34 cellular contexts compared by ENCODE assay signal in the genomic region with DNA sequence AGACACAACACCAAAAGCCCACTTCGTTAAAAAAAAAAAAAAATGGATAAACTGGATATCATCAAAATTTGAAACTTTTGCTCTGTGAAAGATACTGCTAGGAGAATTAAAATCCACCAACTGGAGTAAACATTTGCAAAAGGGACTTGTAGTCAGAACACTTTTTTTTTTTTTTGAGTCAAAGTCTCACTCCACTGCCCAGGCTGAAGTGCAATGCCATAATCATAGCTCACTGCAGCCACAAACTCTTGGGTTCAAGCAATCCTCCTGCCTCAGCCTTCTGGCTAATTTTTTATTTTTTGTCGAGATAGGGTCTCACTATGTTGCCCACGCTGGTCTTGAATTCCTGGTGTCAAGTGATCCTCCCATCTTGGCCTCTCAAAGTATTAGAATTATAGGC. TPM values are rescaled to one million over a fixed set of nuclear protein-coding genes. Genes with fewer than 3 reads are reported as not detected.
"Had no signal": no experiment of that assay in that cellular context is flagged by ENCODE, and none has a peak within 500 bp of the region (broad histone marks: within the 10 kb centered on the region; RNA-seq: fewer than 3 reads in every experiment).

No MANE protein-coding gene starts in this region.

- H3K27ac ChIP-seq: breast epithelium, epithelial cell of prostate, esophagus squamous epithelium, left ventricle myocardium inferior, tibial nerve had no signal

- H3K27me3 Mint-ChIP-seq: activated naive CD8-positive, alpha-beta T cell treated with anti-CD3 and anti-CD28 coated beads, Interleukin-2, amount 50 U/mL, for 24 hours; natural killer cell treated with Interleukin-12 subunit alpha and Interleukin-12 subunit beta and Interleukin-15 and Interleukin-18, amount 100 ng/mL, for 72 hours had no signal

- H3K4me3 Mint-ChIP-seq: activated naive CD8-positive, alpha-beta T cell treated with anti-CD3 and anti-CD28 coated beads, Interleukin-2, amount 50 U/mL, for 24 hours; natural killer cell treated with Interleukin-12 subunit alpha and Interleukin-12 subunit beta and Interleukin-15 and Interleukin-18, amount 100 ng/mL, for 72 hours; T-helper 2 cell treated with Interferon-gamma antibody and Interleukin-4, amounts not matched to agents 5 μg/mL and 100 μg/mL, for 36 hours had no signal

- H3K4me3 ChIP-seq: breast epithelium, esophagus squamous epithelium, left ventricle myocardium inferior, mucosa of descending colon, right lobe of liver, tibial nerve had no signal

- H3K27ac Mint-ChIP-seq: activated naive CD8-positive, alpha-beta T cell treated with anti-CD3 and anti-CD28 coated beads, Interleukin-2, amount 50 U/mL, for 24 hours; natural killer cell treated with Interleukin-12 subunit alpha and Interleukin-12 subunit beta and Interleukin-15 and Interleukin-18, amount 100 ng/mL, for 72 hours; T-helper 2 cell treated with Interferon-gamma antibody and Interleukin-4, amounts not matched to agents 5 μg/mL and 100 μg/mL, for 36 hours had no signal

- H3K36me3 ChIP-seq: breast epithelium had no signal

- H3K9me3 Mint-ChIP-seq: activated naive CD8-positive, alpha-beta T cell treated with anti-CD3 and anti-CD28 coated beads, Interleukin-2, amount 50 U/mL, for 24 hours; natural killer cell treated with Interleukin-12 subunit alpha and Interleukin-12 subunit beta and Interleukin-15 and Interleukin-18, amount 100 ng/mL, for 72 hours; T-helper 2 cell treated with Interferon-gamma antibody and Interleukin-4, amounts not matched to agents 5 μg/mL and 100 μg/mL, for 36 hours had no signal

- DNase-seq: activated CD4-positive, alpha-beta T cell treated with anti-CD3 and anti-CD28 coated beads for 48 hours; activated CD4-positive, alpha-beta T cell treated with anti-CD3 and anti-CD28 coated beads, Interleukin-2, amount 50 U/mL, for 48 hours; activated CD4-positive, CD25-positive, alpha-beta regulatory T cell; activated CD8-positive, alpha-beta memory T cell treated with anti-CD3 and anti-CD28 coated beads for 24 hours; activated gamma-delta T cell; activated naive CD4-positive, alpha-beta T cell treated with anti-CD3 and anti-CD28 coated beads, Interleukin-2, amount 50 U/mL, for 16 hours; activated naive CD8-positive, alpha-beta T cell treated with anti-CD3 and anti-CD28 coated beads, Interleukin-2, amount 50 U/mL, for 24 hours; amygdala; central memory CD4-positive, alpha-beta T cell; dermis blood vessel endothelial cell; effector CD4-positive, alpha-beta T cell; esophagus squamous epithelium; foreskin melanocyte; kidney glomerular epithelial cell; left ventricle myocardium inferior; mucosa of descending colon; right lobe of liver; stimulated activated CD4-positive, alpha-beta T cell treated with anti-CD3 and anti-CD28 coated beads, Interleukin-4, amount 100 ng/mL, for 24 hours; stimulated activated CD8-positive, alpha-beta memory T cell treated with anti-CD3 and anti-CD28 coated beads, Interleukin-4, amount 100 ng/mL, for 48 hours; stimulated activated naive CD4-positive, alpha-beta T cell treated with Interleukin-2 at 50 U/mL for 16 hours; T-helper 1 cell had no signal

- H3K9me3 ChIP-seq: breast epithelium, esophagus squamous epithelium, left ventricle myocardium inferior, mucosa of descending colon, right lobe of liver, tibial nerve had no signal

- H3K27me3 ChIP-seq: breast epithelium, esophagus squamous epithelium, right lobe of liver, tibial nerve had no signal

- ATAC-seq: activated naive CD8-positive, alpha-beta T cell treated with anti-CD3 and anti-CD28 coated beads, Interleukin-2, amount 50 U/mL, for 24 hours; mucosa of descending colon; natural killer cell treated with Interleukin-12 subunit alpha and Interleukin-12 subunit beta and Interleukin-15 and Interleukin-18, amount 100 ng/mL, for 72 hours had no signal

RNA-seq across cellular contexts. Expression of a gene that starts 56.8 kb away (rescaled TPM):
- total RNA-seq: breast epithelium, dermis blood vessel endothelial cell, esophagus squamous epithelium, glomerular endothelial cell, left ventricle myocardium inferior, lung microvascular endothelial cell, mesenteric fat pad, mucosa of descending colon, myocyte, osteocyte, posterior vena cava, skeletal muscle tissue, tibial nerve, urinary bladder had no signal
